Comparison of ENCODE assay signal across 12 cellular contexts in genomic region chr14:93064411-93065271, GRCh38. TPM values are rescaled to one million over a fixed set of nuclear protein-coding genes. Genes with fewer than 3 reads are reported as not detected.
DNase-seq lines count a peak whose midpoint lies in the region; ATAC-seq and TF ChIP-seq lines count a peak whose summit lies in the region.
"Had no signal": no experiment of that assay in that cellular context is flagged by ENCODE, and none has a peak within 500 bp of the region (broad histone marks: within the 10 kb centered on the region; RNA-seq: fewer than 3 reads in every experiment).

No MANE protein-coding gene starts in this region.

- H3K4me3 ChIP-seq in BLaER1 treated with 17β-estradiol and CSF1 and Interleukin-3, amounts not matched to agents 10 nM and 100 nM = no peak overlapping the region
- H3K4me3 ChIP-seq in Loucy (ENCODE audit: low read length, poor library complexity, severe bottlenecking) (no peak overlapping the region), coronary artery (no peak overlapping the region)

- H3K4me3 Mint-ChIP-seq in neural crest cell = no peak overlapping the region

- no peak overlapping the region for H2AFZ ChIP-seq in Loucy (ENCODE audit: low read length)

- peak overlapping the region in 9 of 11 experiments; percentile 13 to 73 (median 68); a peak in 14 of 22 replicates for H3K27ac ChIP-seq in BLaER1 treated with 17β-estradiol and CSF1 and Interleukin-3, amounts not matched to agents 10 nM and 100 nM
- H3K27ac ChIP-seq in coronary artery = peak overlapping the region; percentile 78 to 84

- ATAC-seq in HG02970 (IDR thresholded peaks at IDR 0.05; ENCODE audit: low FRiP score, unreplicated experiment) (no peak), GM21529 (IDR thresholded peaks at IDR 0.05; ENCODE audit: unreplicated experiment) (no peak)

- peaks cover 3 to 90% (median 26%) of the 10 kb centered on the region in 11 experiments; a peak in 16 of 22 replicates for H4K20me1 ChIP-seq in BLaER1 treated with 17β-estradiol and CSF1 and Interleukin-3, amounts not matched to agents 10 nM and 100 nM
- H4K20me1 ChIP-seq in Loucy (ENCODE audit: insufficient read depth, low read length, poor library complexity, severe bottlenecking) = no peaks in the 10 kb centered on the region

- DNase-seq in coronary artery (ENCODE audit: low spot score) (no peak), neural crest cell (ENCODE audit: low read depth, low spot score) (no peak), NOMO-1 treated with dmso at 0.1 percent for 144 hours (lab: John Stamatoyannopoulos, UW; ENCODE audit: unreplicated experiment) (no peak)
- DNase-seq in activated CD4-positive, CD25-positive, alpha-beta regulatory T cell treated with anti-CD3 and anti-CD28 coated beads, Interleukin-2, amount 50 U/mL, for 72 hours = no peak
- DNase-seq: activated effector memory CD4-positive, alpha-beta T cell treated with Interleukin-2 at 50 U/mL for 16 hours; kidney glomerular epithelial cell; NCI-H2171; stimulated activated CD8-positive, alpha-beta memory T cell treated with anti-CD3 and anti-CD28 coated beads, Interleukin-4, amount 100 ng/mL, for 48 hours had no signal

- peak overlapping the region in 5 of 11 experiments; percentile 12 to 47 (median 34); a peak in 6 of 22 replicates for H3K9ac ChIP-seq in BLaER1 treated with 17β-estradiol and CSF1 and Interleukin-3, amounts not matched to agents 10 nM and 100 nM
- peak overlapping the region; percentile 50 for H3K9ac ChIP-seq in Loucy (ENCODE audit: low read depth, low read length, poor library complexity, severe bottlenecking)

- peak overlapping the region; percentile 63 for H3K27ac Mint-ChIP-seq in neural crest cell (ENCODE audit: unreplicated experiment)

- H3K27me3 ChIP-seq in BLaER1 treated with 17β-estradiol and CSF1 and Interleukin-3, amounts not matched to agents 10 nM and 100 nM = no peaks in the 10 kb centered on the region
- no peaks in the 10 kb centered on the region for H3K27me3 ChIP-seq in Loucy (ENCODE audit: insufficient read depth, low read length, poor library complexity, severe bottlenecking)

- peaks cover 39% of the 10 kb centered on the region; the same call in 1 of the 2 replicates for H3K79me2 ChIP-seq in Loucy (ENCODE audit: insufficient read depth, low read length)

- H3K4me1 Mint-ChIP-seq in neural crest cell = peaks cover 29% of the 10 kb centered on the region

- H3K9me2 ChIP-seq in Loucy (replicated peaks; ENCODE audit: low read depth, low read length) = no peaks in the 10 kb centered on the region

- no peaks in the 10 kb centered on the region for H3K36me3 Mint-ChIP-seq in neural crest cell (ENCODE audit: low read depth)

- H3K9me3 ChIP-seq in BLaER1 treated with 17β-estradiol and CSF1 and Interleukin-3, amounts not matched to agents 10 nM and 100 nM (replicated peaks in 1 of 11) = no peaks in the 10 kb centered on the region
- no peaks in the 10 kb centered on the region for H3K9me3 ChIP-seq in Loucy (ENCODE audit: insufficient read depth, low read depth, low read length)

- no peaks in the 10 kb centered on the region for H3K27me3 Mint-ChIP-seq in neural crest cell (ENCODE audit: low read depth)

- TF ChIP-seq CTCF in Loucy (conservative IDR thresholded peaks at IDR 0.05; ENCODE audit: low read length) (no peak), coronary artery (IDR thresholded peaks at IDR 0.05) (no peak), neural crest cell (conservative IDR thresholded peaks at IDR 0.05) (no peak)

- H3K36me3 ChIP-seq in BLaER1 treated with 17β-estradiol and CSF1 and Interleukin-3, amounts not matched to agents 10 nM and 100 nM = peaks cover 0 to 15% (median 0%) of the 10 kb centered on the region in 11 experiments; a peak in 6 of 22 replicates
- no peaks in the 10 kb centered on the region for H3K36me3 ChIP-seq in Loucy (ENCODE audit: insufficient read depth, low read length)

- H3K4me2 ChIP-seq in BLaER1 treated with 17β-estradiol and CSF1 and Interleukin-3, amounts not matched to agents 10 nM and 100 nM = peak overlapping the region; percentile 54 to 89 (median 78)
- peak overlapping the region; percentile 82 for H3K4me2 ChIP-seq in Loucy (ENCODE audit: low read depth, low read length, poor library complexity, severe bottlenecking)

- no peaks in the 10 kb centered on the region for H3K9me3 Mint-ChIP-seq in neural crest cell

- peaks cover 8% of the 10 kb centered on the region for H3F3A ChIP-seq in Loucy (ENCODE audit: low read depth)

- H3K4me1 ChIP-seq in BLaER1 treated with 17β-estradiol and CSF1 and Interleukin-3, amounts not matched to agents 10 nM and 100 nM = peaks cover 87 to 100% (median 97%) of the 10 kb centered on the region in 10 experiments
- H3K4me1 ChIP-seq in Loucy (ENCODE audit: insufficient read depth, low read length, poor library complexity, severe bottlenecking) = peaks cover 46% of the 10 kb centered on the region

RNA-seq across cellular contexts. Expression of gene ITPK1, which starts 51.1 kb away (rescaled TPM):
- total RNA-seq in neural crest cell = 59.8 and 63.8 TPM in 2 replicates
